ENCODE assay signal across 9 cellular contexts in genomic region chr10:46544989-46545791, GRCh38. TPM values are rescaled to one million over a fixed set of nuclear protein-coding genes. Genes with fewer than 3 reads are reported as not detected.
DNase-seq lines count a peak whose midpoint lies in the region; ATAC-seq and TF ChIP-seq lines count a peak whose summit lies in the region.
"Had no signal": no experiment of that assay in that cellular context is flagged by ENCODE, and none has a peak within 500 bp of the region (broad histone marks: within the 10 kb centered on the region; RNA-seq: fewer than 3 reads in every experiment).

No MANE protein-coding gene starts in this region.

- TF ChIP-seq POLR2A in vagina (IDR thresholded peaks at IDR 0.05), result no peak

- H4K20me1 ChIP-seq in PC-3 (ENCODE audit: low read length), result no peaks in the 10 kb centered on the region
- no peaks in the 10 kb centered on the region for H4K20me1 ChIP-seq in smooth muscle cell (ENCODE audit: low read depth)

- peak; percentile 15 for DNase-seq in activated T-cell treated with anti-CD3 and anti-CD28 coated beads, Interleukin-2, amount 50 U/mL, for 1 hour
- no peak for DNase-seq in activated T-cell treated with anti-CD3 and anti-CD28 coated beads, Interleukin-2, amount 50 U/mL, for 4 hours
- DNase-seq in PC-3, result peak; percentile 34
- DNase-seq in smooth muscle cell (lab: John Stamatoyannopoulos, UW; ENCODE audit: unreplicated experiment), result no peak
- DNase-seq in vagina (ENCODE audit: extremely low spot score in 2 of 2), result no peak

- no peaks in the 10 kb centered on the region for H3K36me3 Mint-ChIP-seq in activated T-cell treated with anti-CD3 and anti-CD28 coated beads, Interleukin-2, amount 50 U/mL, for 4 hours (ENCODE audit: insufficient read depth)
- H3K36me3 Mint-ChIP-seq: memory B cell had no signal

- no peaks in the 10 kb centered on the region for H3F3A ChIP-seq in PC-3 (ENCODE audit: low read length, unreplicated experiment)
- H3F3A ChIP-seq in smooth muscle cell (ENCODE audit: low read depth), result no peaks in the 10 kb centered on the region

- peaks cover 29% of the 10 kb centered on the region for H3K27me3 Mint-ChIP-seq in activated T-cell treated with anti-CD3 and anti-CD28 coated beads, Interleukin-2, amount 50 U/mL, for 4 hours (ENCODE audit: low read depth)

- H3K9ac ChIP-seq in PC-3 (ENCODE audit: low read length) (no peak overlapping the region), smooth muscle cell (ENCODE audit: low read depth) (no peak overlapping the region)

- H3K4me3 Mint-ChIP-seq in activated T-cell treated with anti-CD3 and anti-CD28 coated beads, Interleukin-2, amount 50 U/mL, for 4 hours, result no peak overlapping the region
- H3K4me3 Mint-ChIP-seq: memory B cell had no signal

- H3K36me3 ChIP-seq in PC-3 (ENCODE audit: low read depth, low read length) (no peaks in the 10 kb centered on the region), smooth muscle cell (ENCODE audit: low read depth) (no peaks in the 10 kb centered on the region), vagina (no peaks in the 10 kb centered on the region)

- H3K4me2 ChIP-seq in PC-3 (ENCODE audit: low read length) (peak overlapping the region; percentile 9; the same call in 1 of the 2 replicates), smooth muscle cell (no peak overlapping the region)

- TF ChIP-seq CTCF in PC-3 (conservative IDR thresholded peaks at IDR 0.05; ENCODE audit: low read depth, low read length), result peak; percentile 53
- peak; percentile 26 for TF ChIP-seq CTCF in smooth muscle cell (IDR thresholded peaks at IDR 0.05; ENCODE audit: borderline replicate concordance, insufficient read depth, poor library complexity, severe bottlenecking)
- no peak for TF ChIP-seq CTCF in vagina (IDR thresholded peaks at IDR 0.05)

- CTCF ChIA-PET in PC-3 (lab: Charles Lee), result no interaction called here

- H3K4me1 Mint-ChIP-seq in activated T-cell treated with anti-CD3 and anti-CD28 coated beads, Interleukin-2, amount 50 U/mL, for 4 hours (ENCODE audit: low read depth), result peaks cover 4% of the 10 kb centered on the region
- H3K4me1 Mint-ChIP-seq: memory B cell had no signal

- ATAC-seq in activated T-cell treated with anti-CD3 and anti-CD28 coated beads, Interleukin-2, amount 50 U/mL, for 4 hours, result no peak
- ATAC-seq in PC-3, result peak; percentile 21; the same call in 1 of the 2 replicates
- ATAC-seq in esophagus mucosa, result peak; percentile 14
- no peak for ATAC-seq in GM18861 (IDR thresholded peaks at IDR 0.05; ENCODE audit: unreplicated experiment)
- ATAC-seq in GM21528 (IDR thresholded peaks at IDR 0.05; ENCODE audit: low FRiP score, unreplicated experiment), result no peak

- H3K79me2 ChIP-seq in PC-3 (ENCODE audit: low read length) (no peaks in the 10 kb centered on the region), smooth muscle cell (ENCODE audit: low read depth) (no peaks in the 10 kb centered on the region)

- peak overlapping the region; percentile 21 for H3K27ac ChIP-seq in PC-3 (ENCODE audit: low read length)
- H3K27ac ChIP-seq in smooth muscle cell (ENCODE audit: low read depth), result no peak overlapping the region
- H3K27ac ChIP-seq in vagina, result no peak overlapping the region

- H2AFZ ChIP-seq in PC-3 (ENCODE audit: low read length) (no peak overlapping the region), smooth muscle cell (ENCODE audit: low read depth) (no peak overlapping the region)

- 78% methylated on average over 3 of the region's 3 CpGs for WGBS in smooth muscle cell (ENCODE audit: low lambda C conversion rate)

- no peaks in the 10 kb centered on the region for H3K9me3 ChIP-seq in PC-3 (ENCODE audit: low read length)
- no peaks in the 10 kb centered on the region for H3K9me3 ChIP-seq in smooth muscle cell (replicated peaks; ENCODE audit: low read depth)
- H3K9me3 ChIP-seq in vagina, result no peaks in the 10 kb centered on the region

- H3K27me3 ChIP-seq in PC-3 (ENCODE audit: low read length) (no peaks in the 10 kb centered on the region), smooth muscle cell (ENCODE audit: low read depth) (no peaks in the 10 kb centered on the region), vagina (peaks cover 4% of the 10 kb centered on the region)

- H3K4me3 ChIP-seq in PC-3 (ENCODE audit: low read length) (no peak overlapping the region), smooth muscle cell (no peak overlapping the region), vagina (no peak overlapping the region)

- peaks cover 23% of the 10 kb centered on the region for H3K4me1 ChIP-seq in PC-3 (ENCODE audit: insufficient read depth, low read length)
- peaks cover 9% of the 10 kb centered on the region for H3K4me1 ChIP-seq in smooth muscle cell (ENCODE audit: low read depth)
- H3K4me1 ChIP-seq in vagina, result peaks cover 13% of the 10 kb centered on the region

- no TSS peak for BruUV-seq in PC-3 (replicated peaks; lab: Mats Ljungman, UMichigan)

- intact Hi-C loops in PC-3 (cut with micrococcal nuclease), result no loop called here
- intact Hi-C loops in vagina (cut with DNase I), result no loop called here

- POLR2A ChIA-PET in PC-3 (lab: Charles Lee; ENCODE audit: unreplicated experiment), result no interaction called here

- no peaks in the 10 kb centered on the region for H3K9me2 ChIP-seq in PC-3 (replicated peaks; ENCODE audit: low read length)

- H3K9me3 Mint-ChIP-seq in activated T-cell treated with anti-CD3 and anti-CD28 coated beads, Interleukin-2, amount 50 U/mL, for 4 hours, result no peaks in the 10 kb centered on the region
- H3K9me3 Mint-ChIP-seq: memory B cell had no signal

RNA-seq across cellular contexts. Expression of gene GPRIN2, which starts 11.3 kb away (rescaled TPM):
- not detected for total RNA-seq in activated T-cell treated with anti-CD3 and anti-CD28 coated beads, Interleukin-2, amount 50 U/mL, for 4 hours
- 3.1 and 5.8 TPM in 2 replicates for total RNA-seq in PC-3 (2014; rRNA removed)
- 4.5 TPM for total RNA-seq in esophagus mucosa
- total RNA-seq in smooth muscle cell, result 0.54 TPM in 1 of 2 replicates, not detected in the other
- polyA plus RNA-seq in smooth muscle cell, result 0.34 and 0.54 TPM in 2 replicates
- 5.6 TPM for total RNA-seq in vagina

RNA-seq across cellular contexts. Expression of gene SYT15, which starts 33.7 kb away (rescaled TPM):
- total RNA-seq in activated T-cell treated with anti-CD3 and anti-CD28 coated beads, Interleukin-2, amount 50 U/mL, for 4 hours, result under 1 TPM; 0.46 to 0.66 (median 0.53) TPM
- total RNA-seq in PC-3 (2014; rRNA removed) (not detected in 2 replicates), esophagus mucosa (1.4 TPM), smooth muscle cell (0.13 and 0.22 TPM in 2 replicates), vagina (5.4 TPM)
- 0.89 and 1.4 TPM in 2 replicates for polyA plus RNA-seq in smooth muscle cell

Comparison
In these comparisons a context has a peak if more than half of its experiments do, and no peak if none do; other contexts are left out.
1. DNase-seq: peak in activated T-cell treated with anti-CD3 and anti-CD28 coated beads, Interleukin-2, amount 50 U/mL, for 1 hour (single experiment) and PC-3 (single experiment); none in activated T-cell treated with anti-CD3 and anti-CD28 coated beads, Interleukin-2, amount 50 U/mL, for 4 hours (single experiment), smooth muscle cell (single experiment) and vagina (0 of 2).
2. ATAC-seq: peak in PC-3 (single experiment) and esophagus mucosa (single experiment); none in activated T-cell treated with anti-CD3 and anti-CD28 coated beads, Interleukin-2, amount 50 U/mL, for 4 hours (0 of 2), GM18861 (single experiment) and GM21528 (single experiment).
3. CTCF ChIP-seq: peak in PC-3 (single experiment) and smooth muscle cell (single experiment); none in vagina (0 of 3).